In the genomic region with DNA sequence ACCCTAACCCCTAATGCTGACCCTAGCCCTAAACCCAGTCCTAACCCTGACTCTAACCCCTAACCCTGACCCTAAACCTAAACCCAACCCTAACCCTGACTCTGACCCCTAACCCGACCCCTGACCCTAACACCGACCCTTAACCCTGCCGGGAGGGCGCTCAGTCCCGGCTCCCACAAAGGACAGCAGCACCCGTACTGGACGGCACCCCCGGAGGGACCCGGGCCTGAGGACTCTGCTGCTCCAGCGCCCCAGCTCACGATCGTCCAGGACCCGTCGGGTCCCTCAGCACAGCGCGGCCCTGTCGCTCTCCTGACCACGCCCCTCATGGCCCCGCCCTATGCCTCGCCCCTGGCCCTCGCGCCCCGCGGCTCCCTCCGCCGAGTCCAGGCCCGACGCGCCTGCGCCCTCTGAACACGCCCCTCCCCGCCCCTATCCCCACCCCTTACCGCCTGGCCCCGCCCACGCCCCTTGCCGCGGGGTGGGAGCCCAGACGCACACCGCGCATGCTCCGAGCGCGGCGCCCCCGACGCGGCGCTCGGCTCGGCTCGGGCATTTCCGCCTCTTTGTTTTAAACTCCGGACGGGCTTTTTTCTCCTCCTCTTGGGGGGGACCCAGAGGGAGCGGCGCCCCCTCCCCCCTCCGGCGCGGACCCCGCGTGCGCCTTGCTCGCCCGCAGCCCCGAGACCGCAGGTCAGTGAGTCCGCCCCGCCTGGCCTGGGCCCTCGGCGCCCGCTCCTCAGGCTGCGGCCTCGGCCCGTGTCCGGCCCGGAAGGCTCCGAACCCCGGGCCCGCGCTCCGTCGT, we compare ENCODE assay signal across 8 cellular contexts. TPM values are rescaled to one million over a fixed set of nuclear protein-coding genes. Genes with fewer than 3 reads are reported as not detected.
DNase-seq lines count a peak whose midpoint lies in the region; ATAC-seq and TF ChIP-seq lines count a peak whose summit lies in the region.

A gene with protein sequence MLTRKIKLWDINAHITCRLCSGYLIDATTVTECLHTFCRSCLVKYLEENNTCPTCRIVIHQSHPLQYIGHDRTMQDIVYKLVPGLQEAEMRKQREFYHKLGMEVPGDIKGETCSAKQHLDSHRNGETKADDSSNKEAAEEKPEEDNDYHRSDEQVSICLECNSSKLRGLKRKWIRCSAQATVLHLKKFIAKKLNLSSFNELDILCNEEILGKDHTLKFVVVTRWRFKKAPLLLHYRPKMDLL (plus strand): TSS at position 555 of the 805 bp plus-strand sequence. CDS start 27,849 bp downstream, outside the sequence.

- peaks cover 12 to 71% (median 39%) of the 10 kb centered on the region in 6 donors for H3K4me1 ChIP-seq in spleen

- peak within 1 kb of the TSS; percentile 76 for H3K27ac Mint-ChIP-seq in activated B cell treated with CpG ODN at 0.5 μM for 24 hours

- no peaks in the 10 kb centered on the region for H3K9me3 Mint-ChIP-seq in activated B cell treated with CpG ODN at 0.5 μM for 24 hours

- H3K36me3 ChIP-seq in spleen, result peaks cover 0 to 11% (median 0%) of the 10 kb centered on the region in 6 donors

- peaks cover 8% of the 10 kb centered on the region for H3K36me3 Mint-ChIP-seq in activated B cell treated with CpG ODN at 0.5 μM for 24 hours (ENCODE audit: low read depth)

- peak within 1 kb of the TSS; percentile 83 to 97 for H3K4me3 ChIP-seq in cardiac fibroblast (replicated peaks in 1 of 2; ENCODE audit: low read depth in 2 of 2, low read length in 2 of 2)
- peak within 1 kb of the TSS; percentile 52 to 90 (median 75) for H3K4me3 ChIP-seq in spleen

- POLR2A ChIA-PET in activated B cell treated with CpG ODN at 0.5 μM for 24 hours (lab: Charles Lee), result interaction anchor here (0.6 to 0.9 kb wide), 2 partner anchors 25 to 282 kb away, joined by 3 read pairs; no protein-coding TSS in a partner anchor

- no peaks in the 10 kb centered on the region for H3K9me3 ChIP-seq in spleen

- TF ChIP-seq CTCF in activated B cell treated with CpG ODN at 0.5 μM for 24 hours (IDR thresholded peaks at IDR 0.05) (no peak), cardiac fibroblast (IDR thresholded peaks at IDR 0.05; ENCODE audit: low read depth, low read length) (no peak), spleen (IDR thresholded peaks at IDR 0.05 in 8 of 11, conservative IDR thresholded peaks at IDR 0.05 in 3 of 11) (no peak)

- CTCF ChIA-PET in activated B cell treated with CpG ODN at 0.5 μM for 24 hours (lab: Charles Lee), result no interaction called here

- H3K4me3 Mint-ChIP-seq in activated B cell treated with CpG ODN at 0.5 μM for 24 hours, result peak within 1 kb of the TSS; percentile 87

- DNase-seq in AG08396 (ENCODE audit: low spot score) (peak; percentile 100), NCI-H345 (lab: John Stamatoyannopoulos, UW) (peak; percentile 91), activated B cell treated with CpG ODN at 0.5 μM for 24 hours (peak; percentile 95), cardiac fibroblast (ENCODE audit: low read depth in 2 of 2) (peak; percentile 96 to 98), inferior parietal cortex (ENCODE audit: extremely low spot score) (peak; percentile 92), spleen (peak; percentile 100)

- H3K27me3 ChIP-seq in spleen (replicated peaks in 1 of 7), result no peaks in the 10 kb centered on the region

- TF ChIP-seq POLR2A in spleen (IDR thresholded peaks at IDR 0.05), result peak in 1 of 3 donors; percentile 38

- peak; percentile 94 for ATAC-seq in GM19025 (IDR thresholded peaks at IDR 0.05; ENCODE audit: low read depth, unreplicated experiment)
- peak; percentile 91 for ATAC-seq in HG03280 (IDR thresholded peaks at IDR 0.05; ENCODE audit: unreplicated experiment)
- peak; percentile 97 for ATAC-seq in activated B cell treated with CpG ODN at 0.5 μM for 24 hours (ENCODE audit: low read depth)

- 2 to 4% (median 3%) methylated on average over 54 to 82 of the region's 82 CpGs for WGBS in spleen, 5 donors

- intact Hi-C loops in activated B cell treated with CpG ODN at 0.5 μM for 24 hours (cut with micrococcal nuclease) (loop anchor here (1.0 to 5.0 kb wide), 5 partner anchors 31 to 268 kb away; a partner anchor contains a TSS), spleen (cut with DNase I; ENCODE audit: low total_unique reads) (no loop called here)

- H3K27ac ChIP-seq in spleen, result peak within 1 kb of the TSS; percentile 88 to 97 (median 94)

- peaks cover 35% of the 10 kb centered on the region for H3K4me1 Mint-ChIP-seq in activated B cell treated with CpG ODN at 0.5 μM for 24 hours

- H3K27me3 Mint-ChIP-seq in activated B cell treated with CpG ODN at 0.5 μM for 24 hours, result no peaks in the 10 kb centered on the region

RNA-seq across cellular contexts. Expression of the gene that starts here (rescaled TPM):
- total RNA-seq in activated B cell treated with CpG ODN at 0.5 μM for 24 hours (51.3 and 59.2 TPM in 2 replicates), spleen (100 to 1,000 TPM in 1 of 7 donors, 10 to 100 TPM in 6; 52.0 to 102 (median 80.3) TPM)
- 10 to 100 TPM; 29.7 to 84.2 (median 53.3) TPM for polyA plus RNA-seq in spleen

Comparison
In these comparisons a context has a peak if more than half of its experiments do, and no peak if none do; other contexts are left out.
1. Peak in every context shown above with its lines: DNase-seq, ATAC-seq, H3K4me3 ChIP-seq and H3K27ac ChIP-seq.